ENCODE assay signal across 19 cellular contexts in the genomic region with DNA sequence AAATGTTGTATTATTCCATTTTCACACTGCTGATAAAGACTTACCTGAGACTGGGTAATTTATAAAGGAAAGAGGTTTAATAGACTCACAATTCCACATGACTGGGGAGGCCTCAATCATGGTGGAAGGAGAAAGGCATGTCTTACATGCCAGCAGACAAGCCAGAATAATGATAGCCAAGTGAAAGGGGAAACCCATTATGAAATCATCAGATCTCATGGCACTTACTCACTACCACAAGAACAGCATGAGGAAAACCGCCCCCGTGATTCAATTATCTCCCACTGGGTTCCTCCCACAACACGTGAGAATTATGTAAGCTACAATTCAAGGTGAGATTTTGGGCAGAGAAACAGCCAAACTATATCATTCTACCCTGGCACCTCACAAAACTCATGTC.
DNase-seq lines count a peak whose midpoint lies in the region; ATAC-seq and TF ChIP-seq lines count a peak whose summit lies in the region.
"Had no signal": no experiment of that assay in that cellular context is flagged by ENCODE, and none has a peak within 500 bp of the region (broad histone marks: within the 10 kb centered on the region; RNA-seq: fewer than 3 reads in every experiment).

No MANE protein-coding gene starts in this region.

- H3K9me3 ChIP-seq in IMR-90 (ENCODE audit: control insufficient read depth, insufficient read depth, low read length) = peaks cover 3% of the 10 kb centered on the region; the same call in 1 of the 2 replicates
- H3K9me3 ChIP-seq in PC-3 (ENCODE audit: low read length) = no peaks in the 10 kb centered on the region

- TF ChIP-seq CTCF in AG04449 (IDR thresholded peaks at IDR 0.05; ENCODE audit: insufficient read depth, low read length, missing control alignments) (no peak), IMR-90 (conservative IDR thresholded peaks at IDR 0.05; ENCODE audit: low read depth, low read length) (no peak), foreskin keratinocyte (conservative IDR thresholded peaks at IDR 0.05) (no peak), PC-3 (conservative IDR thresholded peaks at IDR 0.05; ENCODE audit: low read depth, low read length) (no peak)

- in situ Hi-C loops in IMR-90 (cut with MboI; ENCODE audit: low sequenced_read_pairs) = no loop called here

- H3K9ac ChIP-seq in IMR-90 (ENCODE audit: low read depth, low read length) = no peak overlapping the region
- H3K9ac ChIP-seq in PC-3 (ENCODE audit: low read length) = no peak overlapping the region
- H3K9ac ChIP-seq: parathyroid adenoma had no signal

- no peaks in the 10 kb centered on the region for H3K79me1 ChIP-seq in IMR-90 (ENCODE audit: low read depth in 1 of 2, low read length in 2 of 2)

- no peaks in the 10 kb centered on the region for H3K79me2 ChIP-seq in PC-3 (ENCODE audit: low read length)
- H3K79me2 ChIP-seq: parathyroid adenoma had no signal

- dilution Hi-C loops in IMR-90 (cut with HindIII; ENCODE audit: low sequenced_read_pairs, unreplicated experiment) = no loop called here

- H4K91ac ChIP-seq in IMR-90 (ENCODE audit: insufficient read depth, low read depth, low read length) = no peak overlapping the region

- H2AFZ ChIP-seq in IMR-90 (replicated peaks; ENCODE audit: low read length, poor library complexity) (no peak overlapping the region), PC-3 (ENCODE audit: low read length) (no peak overlapping the region)
- H2AFZ ChIP-seq: parathyroid adenoma had no signal

- DNase-seq in AG04449 (ENCODE audit: low read depth, low spot score) (peak; percentile 37), IMR-90 (peak; percentile 16), astrocyte of the hippocampus (ENCODE audit: low read depth, low spot score) (peak; percentile 28), foreskin keratinocyte (peak; percentile 82 to 95), posterior cingulate gyrus (no peak), PC-3 (no peak), activated T-cell treated with anti-CD3 and anti-CD28 coated beads for 4 hours (no peak)
- DNase-seq: activated CD4-positive, alpha-beta T cell treated with anti-CD3 and anti-CD28 coated beads, Interleukin-2, amount 10 ng/mL, durations not matched to agents 24 days and 14 days; activated naive CD8-positive, alpha-beta T cell treated with anti-CD3 and anti-CD28 coated beads, Interleukin-2, amount 50 U/mL, for 24 hours; AML-193; Calu3; erythroblast; NCI-H1436; SJCRH30; stimulated activated naive CD4-positive, alpha-beta T cell treated with Interleukin-2 at 50 U/mL for 16 hours had no signal

- H3K27ac ChIP-seq in IMR-90 (ENCODE audit: insufficient read depth, low read length) = no peak overlapping the region
- no peak overlapping the region for H3K27ac ChIP-seq in foreskin keratinocyte
- H3K27ac ChIP-seq in PC-3 (ENCODE audit: low read length) = no peak overlapping the region
- H3K27ac ChIP-seq: coronary artery, parathyroid adenoma, SJCRH30 had no signal

- H3K36me3 ChIP-seq in IMR-90 (ENCODE audit: control insufficient read depth, insufficient read depth, low read length) = no peaks in the 10 kb centered on the region
- no peaks in the 10 kb centered on the region for H3K36me3 ChIP-seq in PC-3 (ENCODE audit: low read depth, low read length)
- H3K36me3 ChIP-seq: SJCRH30 had no signal

- no peak overlapping the region for H2AK5ac ChIP-seq in IMR-90 (ENCODE audit: low read depth, low read length)

- no peak overlapping the region for H2AK9ac ChIP-seq in IMR-90 (replicated peaks; ENCODE audit: low read depth, low read length, poor library complexity)

- H4K20me1 ChIP-seq in IMR-90 (ENCODE audit: insufficient read depth, low read length) (no peaks in the 10 kb centered on the region), PC-3 (ENCODE audit: low read length) (no peaks in the 10 kb centered on the region)

- no peaks in the 10 kb centered on the region for H3F3A ChIP-seq in PC-3 (ENCODE audit: low read length, unreplicated experiment)

- H3K14ac ChIP-seq in IMR-90 (replicated peaks; ENCODE audit: low read depth, low read length) = no peak overlapping the region

- no peak overlapping the region for H3K18ac ChIP-seq in IMR-90 (ENCODE audit: low read depth, low read length)

- no CpG with 5 or more reads among the region's 3 CpGs for WGBS in IMR-90 (ENCODE audit: extremely low coverage in 2 of 2, insufficient read length in 1 of 2), 2 experiments

- POLR2A ChIA-PET in AG04449 (lab: Yijun Ruan, JAX) = no interaction called here
- POLR2A ChIA-PET in IMR-90 (lab: Charles Lee; ENCODE audit: unreplicated experiment) = no interaction called here
- POLR2A ChIA-PET in PC-3 (lab: Charles Lee; ENCODE audit: unreplicated experiment) = no interaction called here

- ATAC-seq in IMR-90 (ENCODE audit: low read depth) = no peak
- peak; percentile 98 for ATAC-seq in foreskin keratinocyte
- ATAC-seq in HG02840 (IDR thresholded peaks at IDR 0.05; ENCODE audit: low FRiP score, unreplicated experiment) = no peak
- ATAC-seq in PC-3 = no peak
- ATAC-seq: activated naive CD8-positive, alpha-beta T cell treated with anti-CD3 and anti-CD28 coated beads, Interleukin-2, amount 50 U/mL, for 24 hours; HCT116 had no signal

- H3K9me2 ChIP-seq in PC-3 (replicated peaks; ENCODE audit: low read length) = no peaks in the 10 kb centered on the region

- no TSS peak for BruUV-seq in IMR-90 (replicated peaks; lab: Mats Ljungman, UMichigan)
- BruUV-seq in PC-3 (replicated peaks; lab: Mats Ljungman, UMichigan) = no TSS peak

- no peaks in the 10 kb centered on the region for H3K9me1 ChIP-seq in IMR-90 (ENCODE audit: insufficient read depth, low read length)

- H3K4me3 ChIP-seq in AG04449 (ENCODE audit: low read depth, low read length) (no peak overlapping the region), IMR-90 (ENCODE audit: insufficient read depth, low read depth, low read length) (no peak overlapping the region), PC-3 (ENCODE audit: low read length) (no peak overlapping the region)
- H3K4me3 ChIP-seq: coronary artery, SJCRH30 had no signal

- no peak overlapping the region for H3K4ac ChIP-seq in IMR-90 (ENCODE audit: low read depth, low read length)

- no peak overlapping the region for H3K4me2 ChIP-seq in IMR-90 (ENCODE audit: low read depth, low read length)
- no peak overlapping the region for H3K4me2 ChIP-seq in PC-3 (ENCODE audit: low read length)

- TF ChIP-seq POLR2A in IMR-90 (IDR thresholded peaks at IDR 0.05; ENCODE audit: low read depth, low read length) = no peak

- H4K8ac ChIP-seq in IMR-90 (ENCODE audit: low read depth in 2 of 2, low read length in 2 of 2) = no peak overlapping the region

- no peaks in the 10 kb centered on the region for H3K27me3 ChIP-seq in IMR-90 (ENCODE audit: control insufficient read depth, insufficient read depth, low read length)
- no peaks in the 10 kb centered on the region for H3K27me3 ChIP-seq in foreskin keratinocyte
- H3K27me3 ChIP-seq in PC-3 (ENCODE audit: low read length) = no peaks in the 10 kb centered on the region
- H3K27me3 ChIP-seq: SJCRH30 had no signal

- TF ChIP-seq RAD21 in IMR-90 (IDR thresholded peaks at IDR 0.05; ENCODE audit: low read length) = no peak

- no peak overlapping the region for H2BK20ac ChIP-seq in IMR-90 (ENCODE audit: low read depth, low read length)

- no peak overlapping the region for H3K56ac ChIP-seq in IMR-90 (ENCODE audit: extremely low read depth, insufficient read depth, low read length)

- H3K4me1 ChIP-seq in IMR-90 (ENCODE audit: control insufficient read depth, insufficient read depth, low read length) (no peaks in the 10 kb centered on the region), foreskin keratinocyte (peaks cover 4% of the 10 kb centered on the region), PC-3 (ENCODE audit: insufficient read depth, low read length) (no peaks in the 10 kb centered on the region)
- H3K4me1 ChIP-seq: parathyroid adenoma, SJCRH30 had no signal

- CTCF ChIA-PET in AG04449 (lab: Yijun Ruan, JAX) (no interaction called here), IMR-90 (lab: Yijun Ruan, JAX) (no interaction called here), PC-3 (lab: Charles Lee) (no interaction called here)

- H3K23ac ChIP-seq in IMR-90 (ENCODE audit: low read depth, low read length) = no peak overlapping the region

- no peak overlapping the region for H2BK15ac ChIP-seq in IMR-90 (ENCODE audit: low read depth, low read length)

- no peak overlapping the region for H2BK5ac ChIP-seq in IMR-90 (ENCODE audit: low read depth, low read length, poor library complexity, severe bottlenecking)

- no peak overlapping the region for H4K5ac ChIP-seq in IMR-90 (ENCODE audit: low read depth, low read length)

- no peak overlapping the region for H2BK120ac ChIP-seq in IMR-90 (ENCODE audit: low read depth, low read length)

- intact Hi-C loops in IMR-90 (cut with micrococcal nuclease) = no loop called here
- intact Hi-C loops in posterior cingulate gyrus (cut with DNase I) = no loop called here
- intact Hi-C loops in PC-3 (cut with micrococcal nuclease) = no loop called here

TF ChIP-seq in IMR-90, 13 proteins besides CTCF, POLR2A, EP300 and RAD21 (continues in another document):
- TF ChIP-seq RFX5 (IDR thresholded peaks at IDR 0.05; ENCODE audit: low read depth, low read length) = no peak
- no peak for TF ChIP-seq NFE2L2 (IDR thresholded peaks at IDR 0.05; ENCODE audit: low read depth, low read length)
- no peak for TF ChIP-seq SMC3 (IDR thresholded peaks at IDR 0.05; ENCODE audit: low read depth, low read length)
- no peak for TF ChIP-seq FOS (IDR thresholded peaks at IDR 0.05; ENCODE audit: low read depth, low read length)
- TF ChIP-seq MXI1 (IDR thresholded peaks at IDR 0.05; ENCODE audit: borderline replicate concordance, low read depth, low read length) = no peak
- TF ChIP-seq, protein P1, sequence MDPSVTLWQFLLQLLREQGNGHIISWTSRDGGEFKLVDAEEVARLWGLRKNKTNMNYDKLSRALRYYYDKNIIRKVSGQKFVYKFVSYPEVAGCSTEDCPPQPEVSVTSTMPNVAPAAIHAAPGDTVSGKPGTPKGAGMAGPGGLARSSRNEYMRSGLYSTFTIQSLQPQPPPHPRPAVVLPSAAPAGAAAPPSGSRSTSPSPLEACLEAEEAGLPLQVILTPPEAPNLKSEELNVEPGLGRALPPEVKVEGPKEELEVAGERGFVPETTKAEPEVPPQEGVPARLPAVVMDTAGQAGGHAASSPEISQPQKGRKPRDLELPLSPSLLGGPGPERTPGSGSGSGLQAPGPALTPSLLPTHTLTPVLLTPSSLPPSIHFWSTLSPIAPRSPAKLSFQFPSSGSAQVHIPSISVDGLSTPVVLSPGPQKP (IDR thresholded peaks at IDR 0.05; ENCODE audit: borderline replicate concordance, low read depth, low read length) = no peak
- no peak for TF ChIP-seq MAZ (IDR thresholded peaks at IDR 0.05; ENCODE audit: borderline replicate concordance, low read depth, low read length)
- no peak for TF ChIP-seq CEBPB (IDR thresholded peaks at IDR 0.05; ENCODE audit: low read depth, low read length)
- TF ChIP-seq MAFK (IDR thresholded peaks at IDR 0.05; ENCODE audit: low read depth, low read length) = no peak

Comparison
In these comparisons a context has a peak if more than half of its experiments do, and no peak if none do; other contexts are left out.
1. DNase-seq: peak in AG04449 (single experiment), IMR-90 (single experiment), astrocyte of the hippocampus (single experiment) and foreskin keratinocyte (2 of 2); none in posterior cingulate gyrus (0 of 10), PC-3 (single experiment) and activated T-cell treated with anti-CD3 and anti-CD28 coated beads for 4 hours (single experiment).